1 cellular context compared by ENCODE assay signal in genomic region chr21:28992526-28993292, GRCh38.
TF ChIP-seq lines count a peak whose summit lies in the region.

LTN1 (minus strand) TSS chr21:28992877; CDS start chr21:28992805, 72 bp downstream.

TF ChIP-seq in K562, 482 proteins besides CTCF, POLR2A, EP300 and RAD21 (continued from another document):
- TF ChIP-seq REST (CRISPR knock-in tag; IDR thresholded peaks at IDR 0.05; ENCODE audit: low read depth) (0 out of 2 replicates have a peak, but pooled peaks have one; percentile 56), RHOXF2B (CRISPR knock-in tag; conservative IDR thresholded peaks at IDR 0.05) (no peak), CBX5 (IDR thresholded peaks at IDR 0.05; ENCODE audit: borderline replicate concordance, low read depth) (0 out of 2 replicates have a peak, but pooled peaks have one; percentile 26), ZNF263 (CRISPR knock-in tag; IDR thresholded peaks at IDR 0.05; ENCODE audit: borderline replicate concordance) (no peak), NUFIP1 (IDR thresholded peaks at IDR 0.05; ENCODE audit: partially characterized antibody) (no peak), GABPB1 (CRISPR knock-in tag; IDR thresholded peaks at IDR 0.05) (peak; percentile 100), GTF2E2 (tag; IDR thresholded peaks at IDR 0.05) (peak; percentile 88), BRD4 (IDR thresholded peaks at IDR 0.05) (no peak), TRIM24 (IDR thresholded peaks at IDR 0.05) (peak in 1 of 2 experiments; percentile 99; a peak in 2 of 4 replicates), STAT5B (CRISPR knock-in tag; IDR thresholded peaks at IDR 0.05) (no peak), E2F4 (CRISPR knock-in tag; IDR thresholded peaks at IDR 0.05; ENCODE audit: low read depth) (peak; percentile 95), TFE3 (CRISPR knock-in tag; IDR thresholded peaks at IDR 0.05) (no peak), SP1 (CRISPR knock-in tag; IDR thresholded peaks at IDR 0.05) (peak; percentile 96), MLX (CRISPR knock-in tag; conservative IDR thresholded peaks at IDR 0.05) (0 out of 4 replicates have a peak, but pooled peaks have one; percentile 10 to 23), RBM15 (IDR thresholded peaks at IDR 0.05; ENCODE audit: insufficient read depth, low read length) (no peak), ZNF589 (CRISPR knock-in tag; IDR thresholded peaks at IDR 0.05; ENCODE audit: low read depth) (no peak), RNF2 (IDR thresholded peaks at IDR 0.05) (0 out of 2 replicates have a peak, but pooled peaks have one; percentile 17), ZNF133 (CRISPR knock-in tag; IDR thresholded peaks at IDR 0.05) (no peak), TOE1 (IDR thresholded peaks at IDR 0.05; ENCODE audit: borderline replicate concordance) (peak; percentile 72), TOE1 (CRISPR knock-in tag; IDR thresholded peaks at IDR 0.05; ENCODE audit: borderline replicate concordance, low read depth) (0 out of 2 replicates have a peak, but pooled peaks have one; percentile 34), ATF7 (IDR thresholded peaks at IDR 0.05) (peak; percentile 99), POLR2AphosphoS5 (IDR thresholded peaks at IDR 0.05; ENCODE audit: control insufficient read depth, insufficient read depth, low read depth, low read length) (peak; percentile 96), PHTF2 (CRISPR knock-in tag; IDR thresholded peaks at IDR 0.05) (no peak), NONO (IDR thresholded peaks at IDR 0.05; ENCODE audit: low read depth in 2 of 2, low read length in 1 of 2) (no peak), ZNF253 (CRISPR knock-in tag; conservative IDR thresholded peaks at IDR 0.05) (no peak), NELFE (IDR thresholded peaks at IDR 0.05; ENCODE audit: insufficient read depth, insufficient read length) (no peak), TSC22D4 (tag; IDR thresholded peaks at IDR 0.05) (no peak), ZNF583 (CRISPR knock-in tag; IDR thresholded peaks at IDR 0.05) (no peak), MBD1 (CRISPR knock-in tag; IDR thresholded peaks at IDR 0.05) (no peak), CBFB (CRISPR knock-in tag; IDR thresholded peaks at IDR 0.05) (peak; percentile 33; the same call in 1 of the 2 replicates), HNRNPUL1 (IDR thresholded peaks at IDR 0.05; ENCODE audit: low read length) (no peak), MEF2D (tag; conservative IDR thresholded peaks at IDR 0.05; ENCODE audit: low read depth) (no peak), TBL1XR1 (IDR thresholded peaks at IDR 0.05; ENCODE audit: low read length in 2 of 2) (peak in 1 of 2 experiments; percentile 91; a peak in 2 of 4 replicates), ARNT (IDR thresholded peaks at IDR 0.05) (no peak; a peak in 1 of 4 replicates), TRIM25 (IDR thresholded peaks at IDR 0.05; ENCODE audit: borderline replicate concordance) (no peak), ZBTB12 (CRISPR knock-in tag; IDR thresholded peaks at IDR 0.05) (peak; percentile 90), BRF1 (IDR thresholded peaks at IDR 0.05; ENCODE audit: borderline replicate concordance, extremely low read depth, insufficient read length) (no peak), HNRNPLL (IDR thresholded peaks at IDR 0.05; ENCODE audit: low read depth, low read length, poor library complexity, severe bottlenecking) (peak; percentile 46)
